13 cellular contexts compared by ENCODE assay signal in the genomic region with DNA sequence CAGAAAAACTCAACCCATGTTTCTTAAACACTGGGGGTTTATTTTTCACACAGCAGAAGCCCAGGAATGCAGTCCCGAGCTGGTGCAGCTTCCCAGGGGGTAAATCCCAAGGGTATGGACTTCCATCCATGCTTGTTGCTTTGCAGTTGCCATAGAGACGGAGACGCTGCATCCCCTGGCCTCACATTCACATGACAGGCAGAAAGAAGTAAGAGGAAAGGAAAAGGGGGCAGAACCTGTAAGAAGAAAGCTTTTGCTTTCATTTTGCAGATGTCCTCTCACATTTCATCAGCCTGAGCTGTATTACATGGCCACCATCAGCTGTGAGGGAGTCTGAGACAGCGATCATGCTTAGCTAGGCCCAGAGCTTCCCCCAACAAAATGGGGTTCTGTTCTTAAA.
DNase-seq lines count a peak whose midpoint lies in the region; ATAC-seq and TF ChIP-seq lines count a peak whose summit lies in the region.
"Had no signal": no experiment of that assay in that cellular context is flagged by ENCODE, and none has a peak within 500 bp of the region (broad histone marks: within the 10 kb centered on the region; RNA-seq: fewer than 3 reads in every experiment).

No MANE protein-coding gene starts in this region.

- H3K27me3 ChIP-seq in kidney epithelial cell (ENCODE audit: control insufficient read depth, insufficient read depth, low read length): no peaks in the 10 kb centered on the region
- H3K27me3 ChIP-seq: right atrium auricular region had no signal

- peaks cover 10% of the 10 kb centered on the region for H3K4me1 Mint-ChIP-seq in activated naive CD8-positive, alpha-beta T cell treated with anti-CD3 and anti-CD28 coated beads, Interleukin-2, amount 10 ng/mL, durations not matched to agents 7 days and 5 days
- H3K4me1 Mint-ChIP-seq in activated T-helper 1 cell treated with anti-CD3 and anti-CD28 coated beads, Interleukin-12 subunit alpha, Interleukin-12 subunit beta, Interleukin-2, Interleukin-4 antibody, amounts not matched to agents 30 ng/mL and 10 ng/mL and 1 ng/mL, durations not matched to agents 14 hours and 24 hours and 36 hours (ENCODE audit: low read depth): peaks cover 6% of the 10 kb centered on the region
- peaks cover 9% of the 10 kb centered on the region for H3K4me1 Mint-ChIP-seq in T-helper 17 cell

- no peak overlapping the region for H3K4me3 ChIP-seq in AG04449 (ENCODE audit: low read depth, low read length)
- no peak overlapping the region for H3K4me3 ChIP-seq in kidney epithelial cell (ENCODE audit: low read depth, low read length)
- no peak overlapping the region for H3K4me3 ChIP-seq in foreskin fibroblast (ENCODE audit: low read depth in 1 of 2, low read length in 2 of 2)
- H3K4me3 ChIP-seq: right atrium auricular region, thoracic aorta had no signal

- intact Hi-C loops in activated T-helper 1 cell treated with anti-CD3 and anti-CD28 coated beads, Interleukin-12 subunit alpha, Interleukin-12 subunit beta, Interleukin-2, Interleukin-4 antibody, amounts not matched to agents 30 ng/mL and 10 ng/mL and 1 ng/mL, durations not matched to agents 14 hours and 24 hours and 36 hours (cut with micrococcal nuclease): loop anchor here (10.0 kb wide), 1 partner anchor 756 kb away; a partner anchor contains a TSS

- peaks cover 11% of the 10 kb centered on the region for H3K27me3 Mint-ChIP-seq in activated naive CD8-positive, alpha-beta T cell treated with anti-CD3 and anti-CD28 coated beads, Interleukin-2, amount 10 ng/mL, durations not matched to agents 7 days and 5 days
- peaks cover 2% of the 10 kb centered on the region for H3K27me3 Mint-ChIP-seq in activated T-helper 1 cell treated with anti-CD3 and anti-CD28 coated beads, Interleukin-12 subunit alpha, Interleukin-12 subunit beta, Interleukin-2, Interleukin-4 antibody, amounts not matched to agents 30 ng/mL and 10 ng/mL and 1 ng/mL, durations not matched to agents 14 hours and 24 hours and 36 hours (ENCODE audit: insufficient read depth)
- peaks cover 16% of the 10 kb centered on the region for H3K27me3 Mint-ChIP-seq in T-helper 17 cell

- no peaks in the 10 kb centered on the region for H3K36me3 ChIP-seq in kidney epithelial cell (ENCODE audit: control insufficient read depth, insufficient read depth, low read length)
- H3K36me3 ChIP-seq: right atrium auricular region, thoracic aorta had no signal

- peak; percentile 71 for ATAC-seq in activated naive CD8-positive, alpha-beta T cell treated with anti-CD3 and anti-CD28 coated beads, Interleukin-2, amount 10 ng/mL, durations not matched to agents 7 days and 5 days (ENCODE audit: low read depth)
- no peak for ATAC-seq in T-helper 17 cell

- H3K36me3 Mint-ChIP-seq in activated naive CD8-positive, alpha-beta T cell treated with anti-CD3 and anti-CD28 coated beads, Interleukin-2, amount 10 ng/mL, durations not matched to agents 7 days and 5 days: no peaks in the 10 kb centered on the region
- no peaks in the 10 kb centered on the region for H3K36me3 Mint-ChIP-seq in activated T-helper 1 cell treated with anti-CD3 and anti-CD28 coated beads, Interleukin-12 subunit alpha, Interleukin-12 subunit beta, Interleukin-2, Interleukin-4 antibody, amounts not matched to agents 30 ng/mL and 10 ng/mL and 1 ng/mL, durations not matched to agents 14 hours and 24 hours and 36 hours (ENCODE audit: low read depth)
- no peaks in the 10 kb centered on the region for H3K36me3 Mint-ChIP-seq in T-helper 17 cell (ENCODE audit: low read depth)

- DNase-seq in AG04449 (ENCODE audit: low read depth, low spot score): peak; percentile 28
- peak; percentile 17 for DNase-seq in GM20000 (ENCODE audit: low spot score)
- DNase-seq in activated naive CD8-positive, alpha-beta T cell treated with anti-CD3 and anti-CD28 coated beads, Interleukin-2, amount 10 ng/mL, durations not matched to agents 7 days and 5 days: no peak
- DNase-seq in kidney epithelial cell (ENCODE audit: low read depth): peak; percentile 86
- no peak for DNase-seq in activated T-helper 1 cell treated with anti-CD3 and anti-CD28 coated beads, Interleukin-12 subunit alpha, Interleukin-12 subunit beta, Interleukin-2, Interleukin-4 antibody, amounts not matched to agents 30 ng/mL and 10 ng/mL and 1 ng/mL, durations not matched to agents 14 hours and 24 hours and 36 hours (ENCODE audit: low spot score)
- DNase-seq in foreskin fibroblast: no peak
- DNase-seq in T-helper 17 cell: no peak
- DNase-seq in GM19238 (ENCODE audit: insufficient read length, low spot score): no peak
- DNase-seq: activated gamma-delta T cell, AML-193, NCI-H446 had no signal

- TF ChIP-seq CTCF in AG04449 (IDR thresholded peaks at IDR 0.05; ENCODE audit: insufficient read depth, low read length, missing control alignments): no peak
- TF ChIP-seq CTCF in GM20000 (IDR thresholded peaks at IDR 0.05; ENCODE audit: extremely low read depth, missing control alignments): no peak
- TF ChIP-seq CTCF in kidney epithelial cell (IDR thresholded peaks at IDR 0.05; ENCODE audit: insufficient read depth, low read length, poor library complexity, severe bottlenecking): no peak
- TF ChIP-seq CTCF in foreskin fibroblast (IDR thresholded peaks at IDR 0.05; ENCODE audit: low read depth, low read length): no peak

- H3K9me3 Mint-ChIP-seq in activated naive CD8-positive, alpha-beta T cell treated with anti-CD3 and anti-CD28 coated beads, Interleukin-2, amount 10 ng/mL, durations not matched to agents 7 days and 5 days: peaks cover 5% of the 10 kb centered on the region
- H3K9me3 Mint-ChIP-seq in activated T-helper 1 cell treated with anti-CD3 and anti-CD28 coated beads, Interleukin-12 subunit alpha, Interleukin-12 subunit beta, Interleukin-2, Interleukin-4 antibody, amounts not matched to agents 30 ng/mL and 10 ng/mL and 1 ng/mL, durations not matched to agents 14 hours and 24 hours and 36 hours: no peaks in the 10 kb centered on the region

- no peaks in the 10 kb centered on the region for H3K9me3 ChIP-seq in T-helper 17 cell (ENCODE audit: control insufficient read depth, low read length, poor library complexity, severe bottlenecking)
- H3K9me3 ChIP-seq: right atrium auricular region, thoracic aorta had no signal

- peak overlapping the region; percentile 37 for H3K27ac Mint-ChIP-seq in activated naive CD8-positive, alpha-beta T cell treated with anti-CD3 and anti-CD28 coated beads, Interleukin-2, amount 10 ng/mL, durations not matched to agents 7 days and 5 days
- no peak overlapping the region for H3K27ac Mint-ChIP-seq in activated T-helper 1 cell treated with anti-CD3 and anti-CD28 coated beads, Interleukin-12 subunit alpha, Interleukin-12 subunit beta, Interleukin-2, Interleukin-4 antibody, amounts not matched to agents 30 ng/mL and 10 ng/mL and 1 ng/mL, durations not matched to agents 14 hours and 24 hours and 36 hours
- H3K27ac Mint-ChIP-seq in T-helper 17 cell: no peak overlapping the region

- CTCF ChIA-PET in AG04449 (lab: Yijun Ruan, JAX): interaction anchor here (1.3 kb wide), 1 partner anchor 10 kb away, joined by 3 read pairs; no protein-coding TSS in a partner anchor

- POLR2A ChIA-PET in AG04449 (lab: Yijun Ruan, JAX): no interaction called here
- POLR2A ChIA-PET in activated naive CD8-positive, alpha-beta T cell treated with anti-CD3 and anti-CD28 coated beads, Interleukin-2, amount 10 ng/mL, durations not matched to agents 7 days and 5 days (lab: Charles Lee): no interaction called here

- peak overlapping the region; percentile 26 for H3K4me3 Mint-ChIP-seq in activated naive CD8-positive, alpha-beta T cell treated with anti-CD3 and anti-CD28 coated beads, Interleukin-2, amount 10 ng/mL, durations not matched to agents 7 days and 5 days
- no peak overlapping the region for H3K4me3 Mint-ChIP-seq in activated T-helper 1 cell treated with anti-CD3 and anti-CD28 coated beads, Interleukin-12 subunit alpha, Interleukin-12 subunit beta, Interleukin-2, Interleukin-4 antibody, amounts not matched to agents 30 ng/mL and 10 ng/mL and 1 ng/mL, durations not matched to agents 14 hours and 24 hours and 36 hours
- H3K4me3 Mint-ChIP-seq in T-helper 17 cell: no peak overlapping the region

Comparison
In these comparisons a context has a peak if more than half of its experiments do, and no peak if none do; other contexts are left out.
1. DNase-seq: peak in AG04449 (single experiment), GM20000 (single experiment) and kidney epithelial cell (single experiment); none in activated naive CD8-positive, alpha-beta T cell treated with anti-CD3 and anti-CD28 coated beads, Interleukin-2, amount 10 ng/mL, durations not matched to agents 7 days and 5 days (single experiment), activated T-helper 1 cell treated with anti-CD3 and anti-CD28 coated beads, Interleukin-12 subunit alpha, Interleukin-12 subunit beta, Interleukin-2, Interleukin-4 antibody, amounts not matched to agents 30 ng/mL and 10 ng/mL and 1 ng/mL, durations not matched to agents 14 hours and 24 hours and 36 hours (single experiment), foreskin fibroblast (0 of 2), T-helper 17 cell (0 of 3) and GM19238 (single experiment).